Comparison of ENCODE assay signal across 10 cellular contexts in genomic region chr9:129278391-129279237, GRCh38.
DNase-seq lines count a peak whose midpoint lies in the region; ATAC-seq, FAIRE-seq and TF ChIP-seq lines count a peak whose summit lies in the region.
"Had no signal": no experiment of that assay in that cellular context is flagged by ENCODE, and none has a peak within 500 bp of the region (broad histone marks: within the 10 kb centered on the region; RNA-seq: fewer than 3 reads in every experiment).

No MANE protein-coding gene starts in this region.

- no peak for TF ChIP-seq CTCF in D721Med (IDR thresholded peaks at IDR 0.05; ENCODE audit: insufficient read depth, missing control alignments)
- no peak for TF ChIP-seq CTCF in nephron (IDR thresholded peaks at IDR 0.05; ENCODE audit: unreplicated experiment in 3 of 3)

- no peak for FAIRE-seq in D721Med (lab: Jason Lieb, UNC)

- no peak for ATAC-seq in GM21619 (IDR thresholded peaks at IDR 0.05; ENCODE audit: unreplicated experiment)
- no peak for ATAC-seq in GM18517 (IDR thresholded peaks at IDR 0.05; ENCODE audit: unreplicated experiment)
- ATAC-seq: activated naive CD4-positive, alpha-beta T cell treated with anti-CD3 and anti-CD28 coated beads, Interleukin-2, amount 50 U/mL, for 72 hours had no signal

- peaks cover 27% of the 10 kb centered on the region for H3K27me3 Mint-ChIP-seq in nephron (ENCODE audit: low read depth)

- no peak overlapping the region for H3K4me3 Mint-ChIP-seq in nephron
- H3K4me3 Mint-ChIP-seq: IgD-negative memory B cell had no signal

- H3K36me3 Mint-ChIP-seq in nephron (ENCODE audit: low read depth): no peaks in the 10 kb centered on the region
- H3K36me3 Mint-ChIP-seq: activated naive CD4-positive, alpha-beta T cell treated with anti-CD3 and anti-CD28 coated beads, Interleukin-2, amount 50 U/mL, for 72 hours; IgD-negative memory B cell had no signal

- H3K9me3 Mint-ChIP-seq in nephron: no peaks in the 10 kb centered on the region
- H3K9me3 Mint-ChIP-seq: activated naive CD4-positive, alpha-beta T cell treated with anti-CD3 and anti-CD28 coated beads, Interleukin-2, amount 50 U/mL, for 72 hours; IgD-negative memory B cell had no signal

- H3K27ac Mint-ChIP-seq in nephron: peak overlapping the region; percentile 42 to 60 (median 53)
- H3K27ac Mint-ChIP-seq: activated naive CD4-positive, alpha-beta T cell treated with anti-CD3 and anti-CD28 coated beads, Interleukin-2, amount 50 U/mL, for 72 hours had no signal

- DNase-seq in D721Med (ENCODE audit: insufficient read length, low spot score) (peak; percentile 11), NCI-H1417 treated with DMSO at 0.1 percent for 48 hours (lab: John Stamatoyannopoulos, UW) (peak; percentile 32), astrocyte of the hippocampus (ENCODE audit: low read depth, low spot score) (peak; percentile 55), cortex of kidney (lab: John Stamatoyannopoulos, UW) (no peak), GF-D8 (lab: John Stamatoyannopoulos, UW) (no peak)

- H3K4me1 Mint-ChIP-seq in nephron: peaks cover 19% of the 10 kb centered on the region

Comparison
In these comparisons a context has a peak if more than half of its experiments do, and no peak if none do; other contexts are left out.
1. DNase-seq: peak in D721Med (single experiment), NCI-H1417 treated with DMSO at 0.1 percent for 48 hours (single experiment) and astrocyte of the hippocampus (single experiment); none in cortex of kidney (single experiment) and GF-D8 (single experiment).